7 cellular contexts compared by ENCODE assay signal in genomic region chr9:2469681-2470141, GRCh38.
DNase-seq lines count a peak whose midpoint lies in the region; ATAC-seq and TF ChIP-seq lines count a peak whose summit lies in the region.

No MANE protein-coding gene starts in this region.

- no peaks in the 10 kb centered on the region for H3K27me3 Mint-ChIP-seq in nephron (ENCODE audit: low read depth)

- peak overlapping the region in 1 of 3 experiments; percentile 40 for H3K4me3 Mint-ChIP-seq in nephron

- no peak for ATAC-seq in HG03175 (IDR thresholded peaks at IDR 0.05; ENCODE audit: unreplicated experiment)

- H3K36me3 Mint-ChIP-seq in nephron (ENCODE audit: low read depth) = peaks cover 8% of the 10 kb centered on the region

- no peak for TF ChIP-seq CTCF in astrocyte of the spinal cord (IDR thresholded peaks at IDR 0.05; ENCODE audit: low read depth, low read length)
- no peak for TF ChIP-seq CTCF in nephron (IDR thresholded peaks at IDR 0.05; ENCODE audit: unreplicated experiment in 3 of 3)

- H3K4me1 Mint-ChIP-seq in nephron = peaks cover 78% of the 10 kb centered on the region

- DNase-seq in GM04504 (ENCODE audit: low read depth) = peak; percentile 7
- peak; percentile 16 for DNase-seq in HK-2 (ENCODE audit: unreplicated experiment)
- peak; percentile 64 for DNase-seq in astrocyte of the spinal cord (ENCODE audit: low read depth, low spot score)
- no peak for DNase-seq in mesenteric fat pad (ENCODE audit: low spot score)
- DNase-seq in DMS114 treated with DMSO at 0.1 percent for 48 hours (lab: John Stamatoyannopoulos, UW; ENCODE audit: unreplicated experiment) = no peak

- in situ Hi-C loops in astrocyte of the spinal cord (cut with HindIII; ENCODE audit: low sequenced_read_pairs) = no loop called here

- peak overlapping the region; percentile 89 to 96 (median 94) for H3K27ac Mint-ChIP-seq in nephron

- H3K9me3 Mint-ChIP-seq in nephron = peaks cover 6% of the 10 kb centered on the region

- H3K4me3 ChIP-seq in astrocyte of the spinal cord (ENCODE audit: low read depth, low read length) = no peak overlapping the region

Comparison
In these comparisons a context has a peak if more than half of its experiments do, and no peak if none do; other contexts are left out.
1. DNase-seq: peak in GM04504 (single experiment), HK-2 (single experiment) and astrocyte of the spinal cord (single experiment); none in mesenteric fat pad (single experiment) and DMS114 treated with DMSO at 0.1 percent for 48 hours (single experiment).